ENCODE assay signal across 9 cellular contexts in the genomic region with DNA sequence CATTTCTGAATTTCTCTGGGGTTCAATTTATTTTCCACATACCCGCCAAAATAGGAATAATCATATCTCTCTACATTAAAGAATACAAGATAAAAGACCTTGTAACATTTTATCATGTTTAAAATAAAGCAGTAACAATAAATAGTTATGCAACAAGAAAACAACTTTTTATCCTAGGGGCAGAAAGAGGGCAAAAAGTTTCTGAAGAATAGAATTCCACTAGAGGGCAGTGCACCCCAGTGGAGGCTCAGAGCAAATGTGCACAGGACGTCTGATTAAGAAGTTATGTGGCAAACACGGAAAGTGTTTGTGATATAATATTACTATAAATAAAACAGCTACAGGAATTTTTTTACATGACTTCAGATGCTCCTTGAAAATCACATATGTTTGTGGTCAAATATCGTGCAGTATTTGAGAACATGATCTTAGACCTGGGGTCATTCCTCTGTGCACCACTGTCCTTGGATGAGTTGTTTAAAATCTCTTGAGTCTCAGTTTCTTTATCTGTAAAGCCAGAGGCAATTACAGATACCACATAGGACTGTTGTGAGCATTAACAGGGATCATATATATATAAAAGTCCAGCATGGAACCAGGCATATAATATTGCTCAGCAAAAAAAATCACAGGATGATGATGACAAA. TPM values are rescaled to one million over a fixed set of nuclear protein-coding genes. Genes with fewer than 3 reads are reported as not detected.
DNase-seq lines count a peak whose midpoint lies in the region; ATAC-seq, FAIRE-seq and TF ChIP-seq lines count a peak whose summit lies in the region.
"Had no signal": no experiment of that assay in that cellular context is flagged by ENCODE, and none has a peak within 500 bp of the region (broad histone marks: within the 10 kb centered on the region; RNA-seq: fewer than 3 reads in every experiment).

No MANE protein-coding gene starts in this region.

- TF ChIP-seq CTCF in HFFc6 (IDR thresholded peaks at IDR 0.05) (peak; percentile 94), K562 (IDR thresholded peaks at IDR 0.05 in 2 of 3, conservative IDR thresholded peaks at IDR 0.05 in 1 of 3; ENCODE audit: insufficient read depth in 2 of 3, low read depth in 1 of 3, low read length in 3 of 3) (peak; percentile 67 to 79 (median 78))

- no peaks in the 10 kb centered on the region for H3K36me3 Mint-ChIP-seq in HFFc6 (ENCODE audit: low read depth)

- no peaks in the 10 kb centered on the region for H3K79me2 ChIP-seq in K562 (ENCODE audit: control insufficient read depth, insufficient read depth, low read length)

- POLR2A ChIA-PET in K562 (lab: Yijun Ruan, JAX) = no interaction called here

- TF ChIP-seq EP300 in K562 (IDR thresholded peaks at IDR 0.05; ENCODE audit: low read length) = peak; percentile 7; the same call in 1 of the 2 replicates

- in situ Hi-C loops in K562 (cut with MboI) = no loop called here

- FAIRE-seq in K562 (lab: Jason Lieb, UNC) = peak; percentile 88

- 0% methylated on average over 4 of the region's 4 CpGs for WGBS in K562 (ENCODE audit: insufficient coverage, low coverage, missing lambda C conversion rate)

- H3K9me3 Mint-ChIP-seq in HFFc6 = no peaks in the 10 kb centered on the region

- intact Hi-C loops in K562 (cut with micrococcal nuclease) = loop anchor here (1.0 kb wide), 2 partner anchors 90 to 133 kb away; no protein-coding TSS in a partner anchor

- peaks cover 2% of the 10 kb centered on the region; the same call in 1 of the 2 replicates for H3K27me3 Mint-ChIP-seq in HFFc6 (ENCODE audit: insufficient read depth)

- peaks cover 17% of the 10 kb centered on the region for H3K4me1 Mint-ChIP-seq in HFFc6 (ENCODE audit: low read depth)

- DNase-seq in NCI-H2081 (lab: John Stamatoyannopoulos, UW) (peak; percentile 55 to 71), NCI-H2081 treated with DMSO at 0.1 percent for 48 hours (lab: John Stamatoyannopoulos, UW) (no peak), HFFc6 (peak; percentile 51), NCI-H146 treated with DMSO at 0.1 percent for 48 hours (lab: John Stamatoyannopoulos, UW; ENCODE audit: unreplicated experiment) (peak; percentile 83), T follicular helper cell (ENCODE audit: low read depth) (peak; percentile 18), K562 (ENCODE audit: extremely low read depth in 1 of 4, low spot score in 3 of 4) (peak in 3 of 4 experiments; percentile 8 to 72 (median 42)), iPS-NIHi7 (ENCODE audit: extremely low spot score) (peak; percentile 40)
- DNase-seq in stimulated activated CD4-positive, alpha-beta T cell treated with anti-CD3 and anti-CD28 coated beads, Interleukin-2, amount 100 ng/mL, for 48 hours = peak; percentile 32 to 38

- CTCF ChIA-PET in K562 (lab: Yijun Ruan, JAX; ENCODE audit: low intra/inter-chr PET ratio) = interaction anchor here (0.6 to 4.1 kb wide), 2 partner anchors 132 to 135 kb away, joined by 3 to 26 read pairs; partner anchors contain the start of gene ATP2C1

- no peaks in the 10 kb centered on the region for H4K20me1 ChIP-seq in K562 (replicated peaks; ENCODE audit: control insufficient read depth, insufficient read depth, low read length)
- H4K20me1 ChIP-seq: BLaER1 treated with 17β-estradiol and CSF1 and Interleukin-3, amounts not matched to agents 10 nM and 100 nM had no signal

- H3K27ac ChIP-seq in K562 (ENCODE audit: extremely low read depth, low read depth, low read length) = no peak overlapping the region

- H3K4me2 ChIP-seq in K562 (ENCODE audit: insufficient read depth, low read length) = no peak overlapping the region

- no peak overlapping the region for H3K4me3 ChIP-seq in K562
- H3K4me3 ChIP-seq: BLaER1 treated with 17β-estradiol and CSF1 and Interleukin-3, amounts not matched to agents 10 nM and 100 nM had no signal

- H3K36me3 ChIP-seq in K562 (ENCODE audit: control insufficient read depth, insufficient read depth, low read length) = no peaks in the 10 kb centered on the region
- H3K36me3 ChIP-seq: BLaER1 treated with 17β-estradiol and CSF1 and Interleukin-3, amounts not matched to agents 10 nM and 100 nM had no signal

- H3K4me1 ChIP-seq in K562 (replicated peaks in 1 of 2; ENCODE audit: control insufficient read depth in 2 of 2, insufficient read depth in 2 of 2, low read length in 2 of 2) = no peaks in the 10 kb centered on the region; a peak in 1 of 5 replicates

- H3K4me3 Mint-ChIP-seq in HFFc6 = no peak overlapping the region

- no peak overlapping the region for H3K9ac ChIP-seq in K562 (ENCODE audit: insufficient read depth in 1 of 2, low read depth in 2 of 2, low read length in 2 of 2)
- H3K9ac ChIP-seq: BLaER1 treated with 17β-estradiol and CSF1 and Interleukin-3, amounts not matched to agents 10 nM and 100 nM had no signal

- no TSS peak for BruUV-seq in K562 (replicated peaks; lab: Mats Ljungman, UMichigan)

- H2AFZ ChIP-seq in K562 (ENCODE audit: low read depth, low read length) = peak overlapping the region; percentile 1; the same call in 1 of the 2 replicates

- no peak for TF ChIP-seq POLR2A in K562 (conservative IDR thresholded peaks at IDR 0.05)

- no peaks in the 10 kb centered on the region for H3K9me3 ChIP-seq in K562 (replicated peaks; ENCODE audit: control insufficient read depth, insufficient read depth, low read depth, low read length)
- H3K9me3 ChIP-seq: BLaER1 treated with 17β-estradiol and CSF1 and Interleukin-3, amounts not matched to agents 10 nM and 100 nM had no signal

- H3K9me1 ChIP-seq in K562 (ENCODE audit: control insufficient read depth, insufficient read depth, low read length) = no peaks in the 10 kb centered on the region

- no peaks in the 10 kb centered on the region for H3K27me3 ChIP-seq in K562 (ENCODE audit: control insufficient read depth in 2 of 2, insufficient read depth in 2 of 2, low read length in 2 of 2)
- H3K27me3 ChIP-seq: BLaER1 treated with 17β-estradiol and CSF1 and Interleukin-3, amounts not matched to agents 10 nM and 100 nM had no signal

- ATAC-seq in K562 = peak; percentile 91

- TF ChIP-seq RAD21 in K562 (CRISPR knock-in tag; conservative IDR thresholded peaks at IDR 0.05 in 1 of 2, IDR thresholded peaks at IDR 0.05 in 1 of 2) = peak; percentile 85 to 89

- H3K27ac Mint-ChIP-seq in HFFc6 = no peak overlapping the region

TF ChIP-seq in K562, 482 proteins besides CTCF, POLR2A, EP300 and RAD21:
- TF ChIP-seq ZNF77 (CRISPR knock-in tag; IDR thresholded peaks at IDR 0.05) = no peak
- peak; percentile 33; the same call in 1 of the 2 replicates for TF ChIP-seq CBFA2T3 (IDR thresholded peaks at IDR 0.05)
- 0 out of 2 replicates have a peak, but pooled peaks have one; percentile 17 for TF ChIP-seq ATF7 (IDR thresholded peaks at IDR 0.05)
- peak; percentile 84 for TF ChIP-seq DEAF1 (CRISPR knock-in tag; IDR thresholded peaks at IDR 0.05)
- peak in 1 of 2 experiments; percentile 23; a peak in 1 of 4 replicates for TF ChIP-seq TBL1XR1 (IDR thresholded peaks at IDR 0.05; ENCODE audit: low read length in 2 of 2)
- peak; percentile 47; the same call in 1 of the 2 replicates for TF ChIP-seq CEBPB (tag; IDR thresholded peaks at IDR 0.05)
- no peak for TF ChIP-seq CCNT2 (IDR thresholded peaks at IDR 0.05; ENCODE audit: borderline replicate concordance, extremely low read depth, insufficient read length, low read depth, low read length)
- TF ChIP-seq HNRNPUL1 (IDR thresholded peaks at IDR 0.05; ENCODE audit: low read length) = no peak
- peak; percentile 70 for TF ChIP-seq SMC3 (conservative IDR thresholded peaks at IDR 0.05; ENCODE audit: insufficient read depth, low read depth, low read length)
- no peak for TF ChIP-seq CEBPG (CRISPR knock-in tag; IDR thresholded peaks at IDR 0.05)
- TF ChIP-seq CEBPG (tag; conservative IDR thresholded peaks at IDR 0.05 in 1 of 2, IDR thresholded peaks at IDR 0.05 in 1 of 2) = peak; percentile 42 to 56; a peak in 2 of 4 replicates

RNA-seq across cellular contexts. Expression of gene PIK3R4, which starts 13.2 kb away (rescaled TPM):
- total RNA-seq in HFFc6 (2021; fragmentation: NEBNext Ultra II Directional; extraction: Animal tissue kit (Norgen Biotek cat#: 25700)) = 10 to 100 TPM; 21.3 to 28.3 (median 22.9) TPM
- total RNA-seq in K562 (2011; cell fraction: chromatin; rRNA removed; ENCODE audit: low replicate concordance) = 24.7 and 44.4 TPM in 2 replicates
- total RNA-seq in K562 (2011; cell fraction: nucleolus; rRNA removed) = 15.0 and 19.2 TPM in 2 replicates
- total RNA-seq in K562 (2011; cell fraction: nucleoplasm; rRNA removed) = 16.0 and 18.6 TPM in 2 replicates
- total RNA-seq in K562 (2014; rRNA removed) = 24.4 and 25.0 TPM in 2 replicates
- 30.6 and 32.7 TPM in 2 replicates for total RNA-seq in K562 (2014; rRNA removed; fragmentation: Illumina TruSeq; extraction: Trizol)
- total RNA-seq in K562 (2015; rRNA removed; fragmentation: Illumina TruSeq; extraction: Trizol) = 32.8 and 33.6 TPM in 2 replicates
- 21.5 and 22.8 TPM in 2 replicates for total RNA-seq in K562 (2021)
- 43.3 and 45.8 TPM in 2 replicates for polyA plus RNA-seq in K562 (2011; rRNA removed)
- polyA plus RNA-seq in K562 (2011; cell fraction: cytosol; rRNA removed) = 51.8 and 68.2 TPM in 2 replicates
- polyA plus RNA-seq in K562 (2011; cell fraction: nucleus; rRNA removed) = 28.7 and 34.2 TPM in 2 replicates
- 15.7 and 18.6 TPM in 2 replicates for polyA plus RNA-seq in K562 (2012)
- polyA plus RNA-seq in K562 (2014; fragmentation: Illumina TruSeq; extraction: Trizol) = 40.2 and 40.5 TPM in 2 replicates
- 10 to 100 TPM; 20.6 to 26.0 TPM for polyA plus RNA-seq in K562 (2014; fragmentation: Nextera tagmentation; extraction: Ambion mirVana)
- polyA plus RNA-seq in K562 (2014; rRNA removed) = 24.3 and 28.3 TPM in 2 replicates
- 84.1 and 103 TPM in 2 replicates for polyA minus RNA-seq in K562 (2011; rRNA and poly(A)+ RNA removed)
- 26.5 and 27.2 TPM in 2 replicates for polyA minus RNA-seq in K562 (2011; cell fraction: cytosol; rRNA and poly(A)+ RNA removed)
- polyA minus RNA-seq in K562 (2011; cell fraction: nucleus; rRNA and poly(A)+ RNA removed) = 28.3 and 49.8 TPM in 2 replicates
